11 cellular contexts compared by ENCODE assay signal in genomic region chr4:142095886-142096605, GRCh38.
A peak's percentile ranks its signal among the peaks of the same experiment; 100 is the strongest.
DNase-seq lines count a peak whose midpoint lies in the region; ATAC-seq and TF ChIP-seq lines count a peak whose summit lies in the region.
"Had no signal": no experiment of that assay in that cellular context is flagged by ENCODE, and none has a peak within 500 bp of the region (broad histone marks: within the 10 kb centered on the region; RNA-seq: fewer than 3 reads in every experiment).

No MANE protein-coding gene starts in this region.

- intact Hi-C loops in head of caudate nucleus (cut with DNase I), result no loop called here

- no peaks in the 10 kb centered on the region for H3K79me2 ChIP-seq in Karpas-422 (ENCODE audit: low read length)

- no peaks in the 10 kb centered on the region for H4K20me1 ChIP-seq in Karpas-422 (ENCODE audit: insufficient read depth, low read depth, low read length)

- peak; percentile 65 for DNase-seq in AG09319 (ENCODE audit: extremely low read depth, low read depth)
- DNase-seq in M059J (ENCODE audit: low read depth), result peak; percentile 95
- DNase-seq in astrocyte of the hippocampus (ENCODE audit: low read depth, low spot score), result peak; percentile 95
- DNase-seq in kidney tubule cell (ENCODE audit: low spot score), result peak; percentile 93
- DNase-seq in Karpas-422, result no peak
- no peak for DNase-seq in activated CD8-positive, alpha-beta memory T cell treated with anti-CD3 and anti-CD28 coated beads, Interleukin-2, amount 10 ng/mL, durations not matched to agents 7 days and 5 days
- DNase-seq in stimulated activated naive CD4-positive, alpha-beta T cell (lab: John Stamatoyannopoulos, UW), result no peak
- no peak for DNase-seq in head of caudate nucleus
- DNase-seq: activated CD8-positive, alpha-beta memory T cell treated with anti-CD3 and anti-CD28 coated beads, Interleukin-2, amount 50 U/mL, for 4 hours; effector CD4-positive, alpha-beta T cell had no signal

- no peaks in the 10 kb centered on the region for H3K27me3 Mint-ChIP-seq in activated CD8-positive, alpha-beta memory T cell treated with anti-CD3 and anti-CD28 coated beads, Interleukin-2, amount 10 ng/mL, durations not matched to agents 7 days and 5 days

- H3K4me1 ChIP-seq in Karpas-422 (ENCODE audit: low read length), result no peaks in the 10 kb centered on the region

- H3K9me3 ChIP-seq in Karpas-422 (ENCODE audit: low read length), result no peaks in the 10 kb centered on the region; the same call in 1 of the 2 replicates

- no peak for TF ChIP-seq CTCF in AG09319 (IDR thresholded peaks at IDR 0.05; ENCODE audit: low read depth, low read length)

- no peak overlapping the region for H3K9ac ChIP-seq in Karpas-422 (ENCODE audit: low read length)

- H3K36me3 Mint-ChIP-seq in activated CD8-positive, alpha-beta memory T cell treated with anti-CD3 and anti-CD28 coated beads, Interleukin-2, amount 10 ng/mL, durations not matched to agents 7 days and 5 days, result peaks cover 25% of the 10 kb centered on the region

- H3K27ac Mint-ChIP-seq in activated CD8-positive, alpha-beta memory T cell treated with anti-CD3 and anti-CD28 coated beads, Interleukin-2, amount 10 ng/mL, durations not matched to agents 7 days and 5 days, result no peak overlapping the region

- no peaks in the 10 kb centered on the region for H3K36me3 ChIP-seq in Karpas-422 (ENCODE audit: insufficient read depth, low read length)

- H3K4me1 Mint-ChIP-seq in activated CD8-positive, alpha-beta memory T cell treated with anti-CD3 and anti-CD28 coated beads, Interleukin-2, amount 10 ng/mL, durations not matched to agents 7 days and 5 days, result no peaks in the 10 kb centered on the region

- no peaks in the 10 kb centered on the region for H3K9me2 ChIP-seq in Karpas-422 (replicated peaks; ENCODE audit: insufficient read depth, low read length)

- H3K9me3 Mint-ChIP-seq in activated CD8-positive, alpha-beta memory T cell treated with anti-CD3 and anti-CD28 coated beads, Interleukin-2, amount 10 ng/mL, durations not matched to agents 7 days and 5 days (ENCODE audit: low read depth), result no peaks in the 10 kb centered on the region
- H3K9me3 Mint-ChIP-seq: nephron had no signal

- H3K27ac ChIP-seq in Karpas-422 (ENCODE audit: low read length), result no peak overlapping the region

- CTCF ChIA-PET in activated CD8-positive, alpha-beta memory T cell treated with anti-CD3 and anti-CD28 coated beads, Interleukin-2, amount 10 ng/mL, durations not matched to agents 7 days and 5 days (lab: Charles Lee), result no interaction called here

- H3K27me3 ChIP-seq in Karpas-422 (ENCODE audit: low read length), result no peaks in the 10 kb centered on the region

- no peak overlapping the region for H3K4me2 ChIP-seq in Karpas-422 (ENCODE audit: low read depth, low read length, poor library complexity, severe bottlenecking)

- H3K4me3 Mint-ChIP-seq in activated CD8-positive, alpha-beta memory T cell treated with anti-CD3 and anti-CD28 coated beads, Interleukin-2, amount 10 ng/mL, durations not matched to agents 7 days and 5 days, result no peak overlapping the region
- H3K4me3 Mint-ChIP-seq: nephron had no signal

- no peak overlapping the region for H2AFZ ChIP-seq in Karpas-422 (ENCODE audit: low read length)

- H3K4me3 ChIP-seq in Karpas-422 (ENCODE audit: low read length), result no peak overlapping the region

- ATAC-seq in activated CD8-positive, alpha-beta memory T cell treated with anti-CD3 and anti-CD28 coated beads, Interleukin-2, amount 10 ng/mL, durations not matched to agents 7 days and 5 days, result no peak

Comparison
In these comparisons a context has a peak if more than half of its experiments do, and no peak if none do; other contexts are left out.
1. DNase-seq: peak in AG09319 (single experiment), M059J (single experiment), astrocyte of the hippocampus (single experiment) and kidney tubule cell (single experiment); none in Karpas-422 (single experiment), activated CD8-positive, alpha-beta memory T cell treated with anti-CD3 and anti-CD28 coated beads, Interleukin-2, amount 10 ng/mL, durations not matched to agents 7 days and 5 days (single experiment), stimulated activated naive CD4-positive, alpha-beta T cell (0 of 6) and head of caudate nucleus (0 of 42).